Comparison of ENCODE assay signal across 20 cellular contexts in genomic region chr6:84353459-84354423, GRCh38.
"Had no signal": no experiment of that assay in that cellular context is flagged by ENCODE, and none has a peak within 500 bp of the region (broad histone marks: within the 10 kb centered on the region; RNA-seq: fewer than 3 reads in every experiment).

No MANE protein-coding gene starts in this region.

- H3K4me1 ChIP-seq: heart left ventricle, neural progenitor cell, sigmoid colon, stomach, suprapubic skin, transverse colon, uterus had no signal

- H3K4me2 ChIP-seq: neural progenitor cell, smooth muscle cell had no signal

- H3K9me3 ChIP-seq: heart left ventricle, suprapubic skin, transverse colon had no signal

- H3K27me3 ChIP-seq: heart left ventricle, neural progenitor cell, sigmoid colon, stomach, suprapubic skin, transverse colon, uterus had no signal

- ATAC-seq: activated T-helper 17 cell treated with anti-CD3 and anti-CD28 coated beads, Interleukin-2, amount 50 U/mL, for 72 hours; heart left ventricle; left colon; naive thymus-derived CD8-positive, alpha-beta T cell; stimulated activated memory B cell treated with anti-CD40 and anti-IgM and Interleukin-4, amounts not matched to agents 10 μg/mL and 1 μg/mL and 100 μg/mL, for 72 hours had no signal

- DNase-seq: activated CD8-positive, alpha-beta memory T cell treated with anti-CD3 and anti-CD28 coated beads for 24 hours; activated CD8-positive, alpha-beta memory T cell treated with anti-CD3 and anti-CD28 coated beads, Interleukin-2, amount 50 U/mL, for 4 hours; activated naive CD8-positive, alpha-beta T cell treated with anti-CD3 and anti-CD28 coated beads for 36 hours; activated T-cell treated with anti-CD3 and anti-CD28 coated beads, Interleukin-2, amount 50 U/mL, for 24 hours; heart left ventricle; left colon; naive thymus-derived CD8-positive, alpha-beta T cell; posterior cingulate gyrus; sigmoid colon; stimulated activated CD4-positive, alpha-beta T cell treated with anti-CD3 and anti-CD28 coated beads, Interleukin-15, amount 100 ng/mL, for 24 hours; stomach; T-helper 9 cell; transverse colon; uterus had no signal

- H3K9ac ChIP-seq: neural progenitor cell had no signal

- H3K36me3 ChIP-seq: heart left ventricle, neural progenitor cell, sigmoid colon, stomach, suprapubic skin, transverse colon, uterus had no signal

- H3K4me3 ChIP-seq: heart left ventricle, neural progenitor cell, sigmoid colon, smooth muscle cell, stomach, suprapubic skin, transverse colon, uterus had no signal

- H2AFZ ChIP-seq: neural progenitor cell had no signal

- H3K27ac ChIP-seq: epithelial cell of prostate, heart left ventricle, neural progenitor cell, sigmoid colon, stomach, suprapubic skin, transverse colon, uterus had no signal
